20 cellular contexts compared by ENCODE assay signal in the genomic region with DNA sequence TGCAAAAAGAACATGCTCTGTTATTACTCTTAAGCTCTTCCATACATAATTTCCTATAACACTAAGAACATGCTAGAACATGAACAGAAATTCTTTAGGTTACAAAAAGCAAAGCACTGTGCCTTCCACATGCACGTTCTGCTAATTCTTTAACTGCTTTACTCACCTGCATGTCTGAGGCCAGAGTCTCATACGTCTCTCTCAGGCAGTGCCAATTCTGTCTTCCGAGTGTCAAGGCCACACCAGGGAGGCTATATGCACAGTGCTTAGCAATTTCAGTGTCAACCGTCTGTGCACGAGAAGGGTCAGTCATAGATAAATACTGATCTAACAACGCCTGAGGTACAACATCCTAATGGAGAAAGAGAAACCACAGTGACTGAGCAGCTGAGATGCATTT.
"Had no signal": no experiment of that assay in that cellular context is flagged by ENCODE, and none has a peak within 500 bp of the region (broad histone marks: within the 10 kb centered on the region; RNA-seq: fewer than 3 reads in every experiment).

No MANE protein-coding gene starts in this region.

- ATAC-seq: effector memory CD8-positive, alpha-beta T cell; left colon; mucosa of descending colon; naive thymus-derived CD8-positive, alpha-beta T cell; pancreas; right cardiac atrium; stimulated activated naive CD8-positive, alpha-beta T cell treated with anti-CD3 and anti-CD28 coated beads, Interleukin-15, Interleukin-2, amounts not matched to agents 100 U/mL and 50 U/mL, for 24 hours; upper lobe of right lung had no signal

- H3K27ac ChIP-seq: esophagus muscularis mucosa, neural progenitor cell, pancreas, tibial artery, upper lobe of right lung had no signal

- H3K9ac ChIP-seq: neural progenitor cell had no signal

- FAIRE-seq: colon, endothelial cell of umbilical vein, kidney, pancreas had no signal

- H3K27me3 ChIP-seq: esophagus muscularis mucosa, neural progenitor cell, pancreas, tibial artery, upper lobe of right lung had no signal

- DNase-seq: cerebellar nuclear complex; effector memory CD8-positive, alpha-beta T cell; foreskin fibroblast; immature natural killer cell; kidney; left colon; mucosa of descending colon; naive thymus-derived CD8-positive, alpha-beta T cell; occipital lobe; pancreas; right cardiac atrium; stimulated activated CD4-positive, alpha-beta T cell treated with anti-CD3 and anti-CD28 coated beads, Interleukin-2, amount 100 ng/mL, for 48 hours; stimulated activated naive CD8-positive, alpha-beta T cell treated with anti-CD3 and anti-CD28 coated beads, Interleukin-15, Interleukin-2, amounts not matched to agents 100 U/mL and 50 U/mL, for 24 hours; tibial artery; upper lobe of right lung had no signal

- H3K4me1 ChIP-seq: neural progenitor cell, pancreas, upper lobe of right lung had no signal

- H2AFZ ChIP-seq: neural progenitor cell had no signal

- H3K4me2 ChIP-seq: neural progenitor cell, smooth muscle cell had no signal

- H3K9me3 ChIP-seq: esophagus muscularis mucosa, mucosa of descending colon, pancreas, tibial artery, upper lobe of right lung had no signal

- H3K4me3 ChIP-seq: esophagus muscularis mucosa, mucosa of descending colon, neural progenitor cell, pancreas, smooth muscle cell, tibial artery, upper lobe of right lung had no signal
